In genomic region chr1:166164995-166165660, GRCh38 we compare ENCODE assay signal across 9 cellular contexts. TPM values are rescaled to one million over a fixed set of nuclear protein-coding genes. Genes with fewer than 3 reads are reported as not detected.
DNase-seq lines count a peak whose midpoint lies in the region; ATAC-seq and TF ChIP-seq lines count a peak whose summit lies in the region.
"Had no signal": no experiment of that assay in that cellular context is flagged by ENCODE, and none has a peak within 500 bp of the region (broad histone marks: within the 10 kb centered on the region; RNA-seq: fewer than 3 reads in every experiment).

No MANE protein-coding gene starts in this region.

- WGBS in heart left ventricle, 4 donors: 0 to 1% (median 1%) methylated on average over 48 to 56 of the region's 56 CpGs
- 0 to 1% (median 1%) methylated on average over 55 to 56 of the region's 56 CpGs for WGBS in ovary, 3 donors

- no peak for TF ChIP-seq POLR2A in heart left ventricle (IDR thresholded peaks at IDR 0.05)
- TF ChIP-seq POLR2A in ovary (IDR thresholded peaks at IDR 0.05): no peak

- H3K27me3 ChIP-seq in heart left ventricle (peaks cover 0 to 22% (median 0%) of the 10 kb centered on the region in 9 donors), ovary (no peaks in the 10 kb centered on the region)

- H3K4me1 ChIP-seq in heart left ventricle (peaks cover 0 to 28% (median 14%) of the 10 kb centered on the region in 12 donors), ovary (ENCODE audit: insufficient read depth) (no peaks in the 10 kb centered on the region)

- H3K36me3 ChIP-seq in heart left ventricle: no peaks in the 10 kb centered on the region
- no peaks in the 10 kb centered on the region for H3K36me3 ChIP-seq in ovary
- H3K36me3 ChIP-seq: neutrophil had no signal

- no peak for TF ChIP-seq EP300 in ovary (IDR thresholded peaks at IDR 0.05)

- H3K4me3 ChIP-seq in heart left ventricle: peak overlapping the region; percentile 12 to 88 (median 68)
- H3K4me3 ChIP-seq in ovary: peak overlapping the region; percentile 72

- H3K27ac Mint-ChIP-seq in activated T-helper 1 cell treated with anti-CD3 and anti-CD28 coated beads, Interleukin-12 subunit alpha, Interleukin-12 subunit beta, Interleukin-2, Interleukin-4 antibody, amounts not matched to agents 30 ng/mL and 10 ng/mL and 1 ng/mL, durations not matched to agents 14 hours and 24 hours and 36 hours: no peak overlapping the region

- no peaks in the 10 kb centered on the region for H3K9me3 Mint-ChIP-seq in activated T-helper 1 cell treated with anti-CD3 and anti-CD28 coated beads, Interleukin-12 subunit alpha, Interleukin-12 subunit beta, Interleukin-2, Interleukin-4 antibody, amounts not matched to agents 30 ng/mL and 10 ng/mL and 1 ng/mL, durations not matched to agents 14 hours and 24 hours and 36 hours

- TF ChIP-seq CTCF in heart left ventricle (IDR thresholded peaks at IDR 0.05) (peak; percentile 33 to 72 (median 54)), ovary (IDR thresholded peaks at IDR 0.05) (no peak)

- H3K36me3 Mint-ChIP-seq in activated T-helper 1 cell treated with anti-CD3 and anti-CD28 coated beads, Interleukin-12 subunit alpha, Interleukin-12 subunit beta, Interleukin-2, Interleukin-4 antibody, amounts not matched to agents 30 ng/mL and 10 ng/mL and 1 ng/mL, durations not matched to agents 14 hours and 24 hours and 36 hours (ENCODE audit: low read depth): no peaks in the 10 kb centered on the region

- ATAC-seq in heart left ventricle (peak in 3 of 4 donors; percentile 33 to 60 (median 57)), HG03571 (IDR thresholded peaks at IDR 0.05; ENCODE audit: unreplicated experiment) (no peak)

- intact Hi-C loops in activated T-helper 1 cell treated with anti-CD3 and anti-CD28 coated beads, Interleukin-12 subunit alpha, Interleukin-12 subunit beta, Interleukin-2, Interleukin-4 antibody, amounts not matched to agents 30 ng/mL and 10 ng/mL and 1 ng/mL, durations not matched to agents 14 hours and 24 hours and 36 hours (cut with micrococcal nuclease): loop anchor here (5.0 kb wide), 2 partner anchors 83 to 238 kb away; no protein-coding TSS in a partner anchor
- intact Hi-C loops in heart left ventricle (cut with DNase I): loop anchor here in 9 of 10 donors (2.0 to 10.0 kb wide), 9 partner anchors 142 to 270 kb away; no protein-coding TSS in a partner anchor
- intact Hi-C loops in ovary (cut with DNase I): no loop called here

- H3K27me3 Mint-ChIP-seq in activated T-helper 1 cell treated with anti-CD3 and anti-CD28 coated beads, Interleukin-12 subunit alpha, Interleukin-12 subunit beta, Interleukin-2, Interleukin-4 antibody, amounts not matched to agents 30 ng/mL and 10 ng/mL and 1 ng/mL, durations not matched to agents 14 hours and 24 hours and 36 hours (ENCODE audit: insufficient read depth): peaks cover 41% of the 10 kb centered on the region

- peaks cover 16% of the 10 kb centered on the region for H3K4me1 Mint-ChIP-seq in activated T-helper 1 cell treated with anti-CD3 and anti-CD28 coated beads, Interleukin-12 subunit alpha, Interleukin-12 subunit beta, Interleukin-2, Interleukin-4 antibody, amounts not matched to agents 30 ng/mL and 10 ng/mL and 1 ng/mL, durations not matched to agents 14 hours and 24 hours and 36 hours (ENCODE audit: low read depth)

- no peak overlapping the region for H3K27ac ChIP-seq in heart left ventricle
- H3K27ac ChIP-seq in ovary: no peak overlapping the region
- H3K27ac ChIP-seq: neutrophil had no signal

- no peaks in the 10 kb centered on the region for H3K9me3 ChIP-seq in heart left ventricle
- H3K9me3 ChIP-seq in ovary: no peaks in the 10 kb centered on the region
- H3K9me3 ChIP-seq: neutrophil had no signal

- DNase-seq in stimulated activated CD4-positive, alpha-beta T cell treated with anti-CD3 and anti-CD28 coated beads, Interleukin-15, amount 100 ng/mL, for 24 hours: peak; percentile 52
- DNase-seq in stimulated activated CD4-positive, alpha-beta T cell treated with anti-CD3 and anti-CD28 coated beads, Interleukin-4, amount 100 ng/mL, for 24 hours: no peak
- peak; percentile 21 for DNase-seq in HuH-7 (ENCODE audit: low spot score)
- DNase-seq in activated T-helper 1 cell treated with anti-CD3 and anti-CD28 coated beads, Interleukin-12 subunit alpha, Interleukin-12 subunit beta, Interleukin-2, Interleukin-4 antibody, amounts not matched to agents 30 ng/mL and 10 ng/mL and 1 ng/mL, durations not matched to agents 14 hours and 24 hours and 36 hours (ENCODE audit: low spot score): no peak
- DNase-seq in heart left ventricle: peak; percentile 48 to 65 (median 54)
- DNase-seq in ovary: peak; percentile 18 to 64 (median 35)
- DNase-seq in NCI-H1436 treated with DMSO at 0.1 percent for 48 hours (lab: John Stamatoyannopoulos, UW): no peak

- H3K4me3 Mint-ChIP-seq in activated T-helper 1 cell treated with anti-CD3 and anti-CD28 coated beads, Interleukin-12 subunit alpha, Interleukin-12 subunit beta, Interleukin-2, Interleukin-4 antibody, amounts not matched to agents 30 ng/mL and 10 ng/mL and 1 ng/mL, durations not matched to agents 14 hours and 24 hours and 36 hours: peak overlapping the region; percentile 83

RNA-seq across cellular contexts. Expression of gene FAM78B, which starts 1.7 kb away (rescaled TPM):
- total RNA-seq in activated T-helper 1 cell treated with anti-CD3 and anti-CD28 coated beads, Interleukin-12 subunit alpha, Interleukin-12 subunit beta, Interleukin-2, Interleukin-4 antibody, amounts not matched to agents 30 ng/mL and 10 ng/mL and 1 ng/mL, durations not matched to agents 14 hours and 24 hours and 36 hours: 1.0 TPM in 2 replicates
- 1 to 10 TPM; 1.3 to 9.4 (median 2.8) TPM for total RNA-seq in heart left ventricle
- 1 to 10 TPM; 1.2 to 2.2 TPM for polyA plus RNA-seq in heart left ventricle
- 1 to 10 TPM in 6 of 7 donors, under 1 TPM in 1; 0.83 to 2.6 (median 1.6) TPM for total RNA-seq in ovary
- 1 to 10 TPM in 1 of 2 donors, under 1 TPM in 1; 0.64 to 1.4 TPM for polyA plus RNA-seq in ovary

Comparison
In these comparisons a context has a peak if more than half of its experiments do, and no peak if none do; other contexts are left out.
1. DNase-seq: peak in stimulated activated CD4-positive, alpha-beta T cell treated with anti-CD3 and anti-CD28 coated beads, Interleukin-15, amount 100 ng/mL, for 24 hours (single experiment), HuH-7 (single experiment), heart left ventricle (5 of 5) and ovary (5 of 5); none in stimulated activated CD4-positive, alpha-beta T cell treated with anti-CD3 and anti-CD28 coated beads, Interleukin-4, amount 100 ng/mL, for 24 hours (single experiment), activated T-helper 1 cell treated with anti-CD3 and anti-CD28 coated beads, Interleukin-12 subunit alpha, Interleukin-12 subunit beta, Interleukin-2, Interleukin-4 antibody, amounts not matched to agents 30 ng/mL and 10 ng/mL and 1 ng/mL, durations not matched to agents 14 hours and 24 hours and 36 hours (single experiment) and NCI-H1436 treated with DMSO at 0.1 percent for 48 hours (single experiment).
2. CTCF ChIP-seq: peak in heart left ventricle (12 of 12); none in ovary (0 of 3).
3. intact Hi-C loops: an anchor here in activated T-helper 1 cell treated with anti-CD3 and anti-CD28 coated beads, Interleukin-12 subunit alpha, Interleukin-12 subunit beta, Interleukin-2, Interleukin-4 antibody, amounts not matched to agents 30 ng/mL and 10 ng/mL and 1 ng/mL, durations not matched to agents 14 hours and 24 hours and 36 hours (5.0 kb wide) and heart left ventricle (2.0 to 10.0 kb wide); none called in ovary.